28 cellular contexts compared by ENCODE assay signal in genomic region chr14:35459779-35460178, GRCh38.
"Had no signal": no experiment of that assay in that cellular context is flagged by ENCODE, and none has a peak within 500 bp of the region (broad histone marks: within the 10 kb centered on the region; RNA-seq: fewer than 3 reads in every experiment).

No MANE protein-coding gene starts in this region.

- H3K4me1 ChIP-seq: colonic mucosa, esophagus muscularis mucosa, esophagus squamous epithelium, foreskin keratinocyte, gastrocnemius medialis, gastroesophageal sphincter, heart left ventricle, heart right ventricle had no signal

- H3K9me3 ChIP-seq: colonic mucosa, gastrocnemius medialis had no signal

- H3K4me3 Mint-ChIP-seq: dendritic cell treated with granulocyte-macrophage colony-stimulating factor and Interleukin-4, amounts not matched to agents 40 ng/mL and 50 ng/mL, for 4 days; endodermal cell had no signal

- H3K27ac Mint-ChIP-seq: dendritic cell treated with granulocyte-macrophage colony-stimulating factor and Interleukin-4, amounts not matched to agents 40 ng/mL and 50 ng/mL, for 4 days; endodermal cell had no signal

- ATAC-seq: esophagus mucosa, foreskin keratinocyte, gastrocnemius medialis, gastroesophageal sphincter, heart left ventricle, heart right ventricle had no signal

- H3K27ac ChIP-seq: colonic mucosa, coronary artery, dorsolateral prefrontal cortex, epithelial cell of prostate, esophagus muscularis mucosa, esophagus squamous epithelium, foreskin keratinocyte, gastrocnemius medialis, gastroesophageal sphincter, heart left ventricle, heart right ventricle had no signal

- DNase-seq: colonic mucosa; cortex of kidney; dermis blood vessel endothelial cell; dorsolateral prefrontal cortex; effector CD4-positive, alpha-beta T cell; effector CD8-positive, alpha-beta T cell; effector memory CD4-positive, alpha-beta T cell; endodermal cell; erythroblast; esophagus squamous epithelium; foreskin fibroblast; foreskin keratinocyte; foreskin melanocyte; gastrocnemius medialis; glutamatergic neuron; head of caudate nucleus; heart left ventricle; heart right ventricle had no signal

- H3K36me3 ChIP-seq: colonic mucosa, esophagus muscularis mucosa, esophagus squamous epithelium, gastrocnemius medialis, gastroesophageal sphincter, heart left ventricle, heart right ventricle had no signal

- H3K4me3 ChIP-seq: colonic mucosa, coronary artery, dorsolateral prefrontal cortex, esophagus muscularis mucosa, esophagus squamous epithelium, gastrocnemius medialis, gastroesophageal sphincter, heart left ventricle, heart right ventricle had no signal

- H3K27me3 ChIP-seq: colonic mucosa, dorsolateral prefrontal cortex, esophagus muscularis mucosa, esophagus squamous epithelium, gastrocnemius medialis, heart left ventricle had no signal

- FAIRE-seq: colon, endometrium, endothelial cell of umbilical vein, frontal cortex had no signal

- H3K4me1 Mint-ChIP-seq: endodermal cell had no signal
